In genomic region chr1:204564835-204565234, GRCh38 we compare ENCODE assay signal across 8 cellular contexts. TPM values are rescaled to one million over a fixed set of nuclear protein-coding genes. Genes with fewer than 3 reads are reported as not detected.
DNase-seq lines count a peak whose midpoint lies in the region; ATAC-seq and TF ChIP-seq lines count a peak whose summit lies in the region.

No MANE protein-coding gene starts in this region.

- H3K4me3 ChIP-seq in OCI-LY1 (ENCODE audit: low read depth, low read length, poor library complexity, severe bottlenecking): no peak overlapping the region
- H3K4me3 ChIP-seq in vagina: no peak overlapping the region

- peaks cover 47% of the 10 kb centered on the region for H3K36me3 Mint-ChIP-seq in activated CD4-positive, alpha-beta T cell treated with anti-CD3 and anti-CD28 coated beads, Interleukin-2, amount 10 ng/mL, durations not matched to agents 24 days and 14 days (ENCODE audit: low read depth)
- H3K36me3 Mint-ChIP-seq in stimulated activated effector memory CD8-positive, alpha-beta T cell treated with anti-CD3 and anti-CD28 coated beads, Interleukin-12 subunit alpha, Interleukin-12 subunit beta, amount 100 ng/mL, for 72 hours: peaks cover 28% of the 10 kb centered on the region

- no peaks in the 10 kb centered on the region for H3K27me3 Mint-ChIP-seq in activated CD4-positive, alpha-beta T cell treated with anti-CD3 and anti-CD28 coated beads, Interleukin-2, amount 10 ng/mL, durations not matched to agents 24 days and 14 days

- H3K9ac ChIP-seq in OCI-LY1 (ENCODE audit: low read length): no peak overlapping the region; the same call in 1 of the 2 replicates

- H3K79me2 ChIP-seq in OCI-LY1 (ENCODE audit: insufficient read depth, low read length): no peaks in the 10 kb centered on the region

- intact Hi-C loops in activated CD4-positive, alpha-beta T cell treated with anti-CD3 and anti-CD28 coated beads, Interleukin-2, amount 10 ng/mL, durations not matched to agents 24 days and 14 days (cut with micrococcal nuclease): loop anchor here (1.0 to 10.0 kb wide), 4 partner anchors 20 to 242 kb away; no protein-coding TSS in a partner anchor
- intact Hi-C loops in vagina (cut with DNase I): loop anchor here (5.0 kb wide), 1 partner anchor 192 kb away; no protein-coding TSS in a partner anchor

- H3K4me2 ChIP-seq in OCI-LY1 (ENCODE audit: low read length): peak overlapping the region; percentile 22

- H3K4me1 ChIP-seq in OCI-LY1 (ENCODE audit: insufficient read depth, low read length, severe bottlenecking) (peaks cover 44% of the 10 kb centered on the region), vagina (no peaks in the 10 kb centered on the region)

- DNase-seq in activated CD4-positive, alpha-beta T cell treated with anti-CD3 and anti-CD28 coated beads, Interleukin-2, amount 10 ng/mL, durations not matched to agents 24 days and 14 days: peak; percentile 73
- no peak for DNase-seq in activated CD4-positive, alpha-beta T cell treated with anti-CD3 and anti-CD28 coated beads for 1 hour
- no peak for DNase-seq in stimulated activated effector memory CD8-positive, alpha-beta T cell treated with anti-CD3 and anti-CD28 coated beads, Interleukin-12 subunit alpha, Interleukin-12 subunit beta, amount 100 ng/mL, for 72 hours (ENCODE audit: low spot score in 2 of 2)
- no peak for DNase-seq in NCI-H1930 (lab: John Stamatoyannopoulos, UW)
- DNase-seq in vagina (ENCODE audit: extremely low spot score in 2 of 2): no peak
- DNase-seq in NCI-H187 treated with DMSO at 0.1 percent for 48 hours (lab: John Stamatoyannopoulos, UW): no peak

- peaks cover 57% of the 10 kb centered on the region for H3K4me1 Mint-ChIP-seq in activated CD4-positive, alpha-beta T cell treated with anti-CD3 and anti-CD28 coated beads, Interleukin-2, amount 10 ng/mL, durations not matched to agents 24 days and 14 days
- H3K4me1 Mint-ChIP-seq in stimulated activated effector memory CD8-positive, alpha-beta T cell treated with anti-CD3 and anti-CD28 coated beads, Interleukin-12 subunit alpha, Interleukin-12 subunit beta, amount 100 ng/mL, for 72 hours: peaks cover 35% of the 10 kb centered on the region

- no peak for TF ChIP-seq POLR2A in vagina (IDR thresholded peaks at IDR 0.05)

- H3K27ac Mint-ChIP-seq in activated CD4-positive, alpha-beta T cell treated with anti-CD3 and anti-CD28 coated beads, Interleukin-2, amount 10 ng/mL, durations not matched to agents 24 days and 14 days: peak overlapping the region; percentile 30
- no peak overlapping the region for H3K27ac Mint-ChIP-seq in stimulated activated effector memory CD8-positive, alpha-beta T cell treated with anti-CD3 and anti-CD28 coated beads, Interleukin-12 subunit alpha, Interleukin-12 subunit beta, amount 100 ng/mL, for 72 hours

- H3K27ac ChIP-seq in OCI-LY1 (ENCODE audit: low read depth, low read length, poor library complexity, severe bottlenecking): peak overlapping the region; percentile 93
- H3K27ac ChIP-seq in vagina: no peak overlapping the region

- H3F3A ChIP-seq in OCI-LY1 (ENCODE audit: insufficient read depth, low read length): no peaks in the 10 kb centered on the region; the same call in 1 of the 2 replicates

- H3K9me3 ChIP-seq in OCI-LY1 (ENCODE audit: low read length) (no peaks in the 10 kb centered on the region), vagina (no peaks in the 10 kb centered on the region)

- no peaks in the 10 kb centered on the region for H3K9me2 ChIP-seq in OCI-LY1 (ENCODE audit: low read depth, low read length)

- H3K27me3 ChIP-seq in OCI-LY1 (ENCODE audit: insufficient read depth, low read length) (no peaks in the 10 kb centered on the region), vagina (no peaks in the 10 kb centered on the region)

- H2AFZ ChIP-seq in OCI-LY1 (ENCODE audit: low read length): no peak overlapping the region

- H4K20me1 ChIP-seq in OCI-LY1 (ENCODE audit: insufficient read depth, low read length): no peaks in the 10 kb centered on the region

- H3K36me3 ChIP-seq in OCI-LY1 (ENCODE audit: insufficient read depth, low read length) (peaks cover 45% of the 10 kb centered on the region), vagina (no peaks in the 10 kb centered on the region)

- H3K4me3 Mint-ChIP-seq in activated CD4-positive, alpha-beta T cell treated with anti-CD3 and anti-CD28 coated beads, Interleukin-2, amount 10 ng/mL, durations not matched to agents 24 days and 14 days: peak overlapping the region; percentile 0
- H3K4me3 Mint-ChIP-seq in stimulated activated effector memory CD8-positive, alpha-beta T cell treated with anti-CD3 and anti-CD28 coated beads, Interleukin-12 subunit alpha, Interleukin-12 subunit beta, amount 100 ng/mL, for 72 hours: no peak overlapping the region

- TF ChIP-seq CTCF in OCI-LY1 (IDR thresholded peaks at IDR 0.05; ENCODE audit: low read length): no peak
- TF ChIP-seq CTCF in vagina (IDR thresholded peaks at IDR 0.05): no peak

- no peaks in the 10 kb centered on the region for H3K9me3 Mint-ChIP-seq in activated CD4-positive, alpha-beta T cell treated with anti-CD3 and anti-CD28 coated beads, Interleukin-2, amount 10 ng/mL, durations not matched to agents 24 days and 14 days
- no peaks in the 10 kb centered on the region for H3K9me3 Mint-ChIP-seq in stimulated activated effector memory CD8-positive, alpha-beta T cell treated with anti-CD3 and anti-CD28 coated beads, Interleukin-12 subunit alpha, Interleukin-12 subunit beta, amount 100 ng/mL, for 72 hours

- ATAC-seq in HG02571 (IDR thresholded peaks at IDR 0.05; ENCODE audit: unreplicated experiment): peak; percentile 80
- peak; percentile 34 for ATAC-seq in stimulated activated effector memory CD8-positive, alpha-beta T cell treated with anti-CD3 and anti-CD28 coated beads, Interleukin-12 subunit alpha, Interleukin-12 subunit beta, amount 100 ng/mL, for 72 hours

RNA-seq across cellular contexts. Expression of gene MDM4, which starts 48.6 kb away (rescaled TPM):
- total RNA-seq in activated CD4-positive, alpha-beta T cell treated with anti-CD3 and anti-CD28 coated beads, Interleukin-2, amount 10 ng/mL, durations not matched to agents 24 days and 14 days: 81.5 and 85.5 TPM in 2 replicates
- 90.1 TPM for total RNA-seq in vagina
